ENCODE assay signal across 16 cellular contexts in genomic region chr9:133980864-133981588, GRCh38. TPM values are rescaled to one million over a fixed set of nuclear protein-coding genes. Genes with fewer than 3 reads are reported as not detected.
A peak's percentile ranks its signal among the peaks of the same experiment; 100 is the strongest.
DNase-seq lines count a peak whose midpoint lies in the region; ATAC-seq and TF ChIP-seq lines count a peak whose summit lies in the region.
"Had no signal": no experiment of that assay in that cellular context is flagged by ENCODE, and none has a peak within 500 bp of the region (broad histone marks: within the 10 kb centered on the region; RNA-seq: fewer than 3 reads in every experiment).

No MANE protein-coding gene starts in this region.

- TF ChIP-seq CTCF in WTC11 (IDR thresholded peaks at IDR 0.05) (no peak), thyroid gland (IDR thresholded peaks at IDR 0.05) (no peak)

- ATAC-seq in right cardiac atrium = no peak
- no peak for ATAC-seq in left cardiac atrium
- no peak for ATAC-seq in WTC11
- ATAC-seq in memory B cell (ENCODE audit: low read depth) = no peak
- no peak for ATAC-seq in aorta (ENCODE audit: low FRiP score)
- ATAC-seq: activated naive CD4-positive, alpha-beta T cell treated with anti-CD3 and anti-CD28 coated beads, Interleukin-2, amount 50 U/mL, for 72 hours; Panc1 had no signal

- H3K9me3 ChIP-seq in right cardiac atrium (ENCODE audit: control insufficient read depth, low read length) (no peaks in the 10 kb centered on the region), aorta (ENCODE audit: control insufficient read depth, low read length) (no peaks in the 10 kb centered on the region), MG63 (no peaks in the 10 kb centered on the region), thyroid gland (no peaks in the 10 kb centered on the region)
- H3K9me3 ChIP-seq: esophagus muscularis mucosa had no signal

- H3K27ac ChIP-seq in right cardiac atrium (ENCODE audit: low read length) = no peak overlapping the region
- no peak overlapping the region for H3K27ac ChIP-seq in aorta (ENCODE audit: low read depth in 1 of 2, low read length in 2 of 2)
- no peak overlapping the region for H3K27ac ChIP-seq in thyroid gland
- H3K27ac ChIP-seq: esophagus muscularis mucosa had no signal

- H3K4me3 Mint-ChIP-seq in WTC11 = no peak overlapping the region
- H3K4me3 Mint-ChIP-seq in memory B cell = peak overlapping the region; percentile 67
- H3K4me3 Mint-ChIP-seq: mesothelial cell of epicardium had no signal

- H3K9me3 Mint-ChIP-seq in WTC11 (no peaks in the 10 kb centered on the region), memory B cell (no peaks in the 10 kb centered on the region)
- H3K9me3 Mint-ChIP-seq: activated naive CD4-positive, alpha-beta T cell treated with anti-CD3 and anti-CD28 coated beads, Interleukin-2, amount 50 U/mL, for 72 hours; mesothelial cell of epicardium had no signal

- no peaks in the 10 kb centered on the region for H3K36me3 ChIP-seq in aorta (ENCODE audit: control insufficient read depth in 1 of 2, insufficient read depth in 2 of 2, low read length in 1 of 2)
- no peaks in the 10 kb centered on the region for H3K36me3 ChIP-seq in MG63
- H3K36me3 ChIP-seq in thyroid gland = no peaks in the 10 kb centered on the region
- H3K36me3 ChIP-seq: esophagus muscularis mucosa had no signal

- CTCF ChIA-PET in WTC11 (lab: Charles Lee) = interaction anchor here (0.6 to 1.9 kb wide), 4 partner anchors 25 to 388 kb away, joined by 3 to 6 read pairs (median 4); no protein-coding TSS in a partner anchor

- H3K27me3 ChIP-seq in right cardiac atrium (ENCODE audit: control insufficient read depth, insufficient read depth) = no peaks in the 10 kb centered on the region
- H3K27me3 ChIP-seq in aorta (ENCODE audit: control insufficient read depth in 1 of 2, insufficient read depth in 2 of 2, low read length in 1 of 2) = no peaks in the 10 kb centered on the region
- H3K27me3 ChIP-seq in MG63 = no peaks in the 10 kb centered on the region
- no peaks in the 10 kb centered on the region for H3K27me3 ChIP-seq in thyroid gland
- H3K27me3 ChIP-seq: esophagus muscularis mucosa had no signal

- POLR2A ChIA-PET in WTC11 (lab: Charles Lee) = interaction anchor here (1.1 kb wide), 1 partner anchor 26 kb away, joined by 3 read pairs; no protein-coding TSS in a partner anchor

- DNase-seq in right cardiac atrium = peak; percentile 12 to 34 (median 31)
- no peak for DNase-seq in left cardiac atrium
- peak; percentile 8 for DNase-seq in WTC11 (ENCODE audit: low spot score)
- DNase-seq in memory B cell (ENCODE audit: low spot score in 2 of 2) = no peak
- DNase-seq in aorta = peak; percentile 31 to 52
- no peak for DNase-seq in MG63
- DNase-seq in retina = no peak
- DNase-seq in thyroid gland = no peak
- DNase-seq: activated CD4-positive, alpha-beta T cell treated with anti-CD3 and anti-CD28 coated beads, Interleukin-2, amount 50 U/mL, for 48 hours; NCI-H2029; NCI-H526; nucleus accumbens had no signal

- H3K27me3 Mint-ChIP-seq in WTC11 (ENCODE audit: low read depth) (no peaks in the 10 kb centered on the region), memory B cell (no peaks in the 10 kb centered on the region)

- H3K4me3 ChIP-seq in right cardiac atrium (ENCODE audit: low read length) = no peak overlapping the region
- no peak overlapping the region for H3K4me3 ChIP-seq in aorta (ENCODE audit: low read length in 2 of 2)
- H3K4me3 ChIP-seq in MG63 = no peak overlapping the region
- H3K4me3 ChIP-seq in thyroid gland (replicated peaks in 1 of 3) = no peak overlapping the region
- H3K4me3 ChIP-seq: esophagus muscularis mucosa had no signal

- intact Hi-C loops in right cardiac atrium (cut with DNase I) (no loop called here), left cardiac atrium (cut with DNase I) (no loop called here), aorta (cut with DNase I) (no loop called here), thyroid gland (cut with DNase I) (no loop called here)

- H3K27ac Mint-ChIP-seq in WTC11 (peak overlapping the region; percentile 24), memory B cell (peak overlapping the region; percentile 21)
- H3K27ac Mint-ChIP-seq: mesothelial cell of epicardium had no signal

- H3K4me1 Mint-ChIP-seq in WTC11 = peaks cover 13% of the 10 kb centered on the region
- peaks cover 39% of the 10 kb centered on the region for H3K4me1 Mint-ChIP-seq in memory B cell

- 94% methylated on average over 25 of the region's 25 CpGs for WGBS in right cardiac atrium
- WGBS in aorta, 2 donors = 89 to 95% methylated on average over 25 of the region's 25 CpGs
- 82 to 85% methylated on average over 9 to 24 of the region's 25 CpGs for WGBS in thyroid gland, 2 donors

- no peaks in the 10 kb centered on the region for H3K36me3 Mint-ChIP-seq in WTC11
- H3K36me3 Mint-ChIP-seq in memory B cell = peaks cover 2% of the 10 kb centered on the region
- H3K36me3 Mint-ChIP-seq: activated naive CD4-positive, alpha-beta T cell treated with anti-CD3 and anti-CD28 coated beads, Interleukin-2, amount 50 U/mL, for 72 hours had no signal

- no peak for TF ChIP-seq POLR2A in thyroid gland (IDR thresholded peaks at IDR 0.05)

- H3K4me1 ChIP-seq in right cardiac atrium (ENCODE audit: control insufficient read depth, insufficient read depth, low read length) (peaks cover 8% of the 10 kb centered on the region), aorta (ENCODE audit: control insufficient read depth in 1 of 2, insufficient read depth in 2 of 2, low read length in 2 of 2) (no peaks in the 10 kb centered on the region), thyroid gland (peaks cover 0 to 20% of the 10 kb centered on the region in 2 donors)

TF ChIP-seq in WTC11, 78 proteins besides CTCF, POLR2A, EP300 and RAD21 (continues in another document):
- TF ChIP-seq, protein P1, sequence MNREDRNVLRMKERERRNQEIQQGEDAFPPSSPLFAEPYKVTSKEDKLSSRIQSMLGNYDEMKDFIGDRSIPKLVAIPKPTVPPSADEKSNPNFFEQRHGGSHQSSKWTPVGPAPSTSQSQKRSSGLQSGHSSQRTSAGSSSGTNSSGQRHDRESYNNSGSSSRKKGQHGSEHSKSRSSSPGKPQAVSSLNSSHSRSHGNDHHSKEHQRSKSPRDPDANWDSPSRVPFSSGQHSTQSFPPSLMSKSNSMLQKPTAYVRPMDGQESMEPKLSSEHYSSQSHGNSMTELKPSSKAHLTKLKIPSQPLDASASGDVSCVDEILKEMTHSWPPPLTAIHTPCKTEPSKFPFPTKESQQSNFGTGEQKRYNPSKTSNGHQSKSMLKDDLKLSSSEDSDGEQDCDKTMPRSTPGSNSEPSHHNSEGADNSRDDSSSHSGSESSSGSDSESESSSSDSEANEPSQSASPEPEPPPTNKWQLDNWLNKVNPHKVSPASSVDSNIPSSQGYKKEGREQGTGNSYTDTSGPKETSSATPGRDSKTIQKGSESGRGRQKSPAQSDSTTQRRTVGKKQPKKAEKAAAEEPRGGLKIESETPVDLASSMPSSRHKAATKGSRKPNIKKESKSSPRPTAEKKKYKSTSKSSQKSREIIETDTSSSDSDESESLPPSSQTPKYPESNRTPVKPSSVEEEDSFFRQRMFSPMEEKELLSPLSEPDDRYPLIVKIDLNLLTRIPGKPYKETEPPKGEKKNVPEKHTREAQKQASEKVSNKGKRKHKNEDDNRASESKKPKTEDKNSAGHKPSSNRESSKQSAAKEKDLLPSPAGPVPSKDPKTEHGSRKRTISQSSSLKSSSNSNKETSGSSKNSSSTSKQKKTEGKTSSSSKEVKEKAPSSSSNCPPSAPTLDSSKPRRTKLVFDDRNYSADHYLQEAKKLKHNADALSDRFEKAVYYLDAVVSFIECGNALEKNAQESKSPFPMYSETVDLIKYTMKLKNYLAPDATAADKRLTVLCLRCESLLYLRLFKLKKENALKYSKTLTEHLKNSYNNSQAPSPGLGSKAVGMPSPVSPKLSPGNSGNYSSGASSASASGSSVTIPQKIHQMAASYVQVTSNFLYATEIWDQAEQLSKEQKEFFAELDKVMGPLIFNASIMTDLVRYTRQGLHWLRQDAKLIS (CRISPR knock-in tag; IDR thresholded peaks at IDR 0.05; ENCODE audit: borderline replicate concordance) = no peak
- TF ChIP-seq ZNF416 (CRISPR knock-in tag; IDR thresholded peaks at IDR 0.05) (no peak), NFE2L1 (CRISPR knock-in tag; IDR thresholded peaks at IDR 0.05) (no peak), ETV6 (CRISPR knock-in tag; IDR thresholded peaks at IDR 0.05) (no peak), JAZF1 (CRISPR knock-in tag; IDR thresholded peaks at IDR 0.05) (no peak), RORB (CRISPR knock-in tag; IDR thresholded peaks at IDR 0.05) (no peak), SOX15 (CRISPR knock-in tag; IDR thresholded peaks at IDR 0.05) (no peak)
- TF ChIP-seq, protein P2, sequence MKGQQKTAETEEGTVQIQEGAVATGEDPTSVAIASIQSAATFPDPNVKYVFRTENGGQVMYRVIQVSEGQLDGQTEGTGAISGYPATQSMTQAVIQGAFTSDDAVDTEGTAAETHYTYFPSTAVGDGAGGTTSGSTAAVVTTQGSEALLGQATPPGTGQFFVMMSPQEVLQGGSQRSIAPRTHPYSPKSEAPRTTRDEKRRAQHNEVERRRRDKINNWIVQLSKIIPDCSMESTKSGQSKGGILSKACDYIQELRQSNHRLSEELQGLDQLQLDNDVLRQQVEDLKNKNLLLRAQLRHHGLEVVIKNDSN (CRISPR knock-in tag; IDR thresholded peaks at IDR 0.05) = no peak

RNA-seq across cellular contexts. Expression of gene VAV2, which starts 11.1 kb away (rescaled TPM):
- 10 to 100 TPM in 1 of 4 donors, 1 to 10 TPM in 3; 6.3 to 11.4 (median 8.2) TPM for total RNA-seq in right cardiac atrium
- 4.7 TPM for polyA plus RNA-seq in right cardiac atrium
- 1 to 10 TPM; 8.3 to 9.6 TPM for total RNA-seq in left cardiac atrium
- total RNA-seq in WTC11 (2021) = 31.1 to 39.7 TPM (median 34.9 TPM) in 3 replicates
- total RNA-seq in aorta = 10 to 100 TPM; 12.0 to 25.4 TPM
- 10 to 100 TPM in 1 of 2 donors, 1 to 10 TPM in 1; 9.0 to 11.6 TPM for polyA plus RNA-seq in aorta
- 17.3 and 22.8 TPM in 2 replicates for total RNA-seq in MG63 (2014; rRNA removed; shearing (Covaris generic); ENCODE audit: low replicate concordance)
- total RNA-seq in thyroid gland = 10 to 100 TPM; 15.0 to 25.7 (median 20.5) TPM

RNA-seq across cellular contexts. Expression of gene BRD3OS, which starts 44.3 kb away (rescaled TPM):
- total RNA-seq in right cardiac atrium (10 to 100 TPM in 3 of 4 donors, 1 to 10 TPM in 1; 9.2 to 12.1 (median 11.2) TPM), left cardiac atrium (1 to 10 TPM; 7.0 to 7.9 TPM), WTC11 (2021) (16.2 to 16.9 TPM (median 16.6 TPM) in 3 replicates), aorta (10 to 100 TPM in 1 of 2 donors, 1 to 10 TPM in 1; 8.3 to 17.3 TPM), thyroid gland (10 to 100 TPM; 26.4 to 29.3 (median 27.2) TPM)
- polyA plus RNA-seq in right cardiac atrium (4.7 TPM), aorta (10 to 100 TPM in 1 of 2 donors, 1 to 10 TPM in 1; 5.8 to 13.8 TPM)
- total RNA-seq in MG63 (2014; rRNA removed; shearing (Covaris generic); ENCODE audit: low replicate concordance) = 7.8 and 18.6 TPM in 2 replicates

Comparison
In these comparisons a context has a peak if more than half of its experiments do, and no peak if none do; other contexts are left out.
1. DNase-seq: peak in right cardiac atrium (3 of 3), WTC11 (single experiment) and aorta (2 of 2); none in left cardiac atrium (single experiment), memory B cell (0 of 2), MG63 (single experiment), retina (single experiment) and thyroid gland (0 of 2).